Comparison of ENCODE assay signal across 1 cellular context in genomic region chr6:144989319-144990099, GRCh38.
TF ChIP-seq lines count a peak whose summit lies in the region.

No MANE protein-coding gene starts in this region.

TF ChIP-seq in endothelial cell of umbilical vein, 7 proteins besides CTCF, POLR2A, EP300 and RAD21:
- TF ChIP-seq EZH2 (IDR thresholded peaks at IDR 0.05; ENCODE audit: borderline replicate concordance, low read depth, low read length, severe bottlenecking) = no peak
- TF ChIP-seq JUN (IDR thresholded peaks at IDR 0.05; ENCODE audit: borderline replicate concordance, insufficient read depth, insufficient read length, low read depth) = no peak
- TF ChIP-seq MYC (IDR thresholded peaks at IDR 0.05; ENCODE audit: low read depth, low read length) = no peak
- no peak for TF ChIP-seq FOS (IDR thresholded peaks at IDR 0.05; ENCODE audit: borderline replicate concordance, insufficient read depth, low read length)
- TF ChIP-seq POLR2AphosphoS5 (IDR thresholded peaks at IDR 0.05; ENCODE audit: insufficient read depth, low read depth, low read length) = no peak
- TF ChIP-seq GATA2 (IDR thresholded peaks at IDR 0.05; ENCODE audit: insufficient read depth, insufficient read length, low read depth, low read length) = no peak
- TF ChIP-seq, protein P1, sequence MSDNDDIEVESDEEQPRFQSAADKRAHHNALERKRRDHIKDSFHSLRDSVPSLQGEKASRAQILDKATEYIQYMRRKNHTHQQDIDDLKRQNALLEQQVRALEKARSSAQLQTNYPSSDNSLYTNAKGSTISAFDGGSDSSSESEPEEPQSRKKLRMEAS (IDR thresholded peaks at IDR 0.05; ENCODE audit: insufficient read depth, insufficient read length) = no peak
